8 cellular contexts compared by ENCODE assay signal in the genomic region with DNA sequence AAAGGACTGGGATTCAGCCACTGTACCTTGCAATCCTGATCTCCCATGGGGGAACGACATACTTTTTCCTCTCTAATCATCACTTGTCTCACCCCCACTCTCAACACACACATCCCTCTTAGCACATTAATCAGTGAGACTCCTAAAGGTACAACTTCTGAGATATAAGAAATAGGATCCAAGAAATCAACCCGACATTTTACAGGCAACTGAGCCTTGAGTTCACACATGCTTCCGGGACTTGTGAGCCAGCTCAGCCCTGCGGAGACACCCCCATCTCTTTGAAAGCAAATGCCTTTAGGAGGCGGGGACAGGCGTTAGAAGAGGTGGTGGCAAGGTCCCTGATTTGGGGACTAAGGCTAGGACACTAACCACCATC. TPM values are rescaled to one million over a fixed set of nuclear protein-coding genes. Genes with fewer than 3 reads are reported as not detected.
A peak's percentile ranks its signal among the peaks of the same experiment; 100 is the strongest.
DNase-seq lines count a peak whose midpoint lies in the region; ATAC-seq and TF ChIP-seq lines count a peak whose summit lies in the region.

No MANE protein-coding gene starts in this region.

- H3K4me3 Mint-ChIP-seq in activated CD4-positive, alpha-beta T cell treated with anti-CD3 and anti-CD28 coated beads, Interleukin-2, amount 10 ng/mL, durations not matched to agents 7 days and 5 days: peak overlapping the region; percentile 67
- H3K4me3 Mint-ChIP-seq in endodermal cell: no peak overlapping the region

- intact Hi-C loops in prostate gland (cut with DNase I): no loop called here

- no peak for TF ChIP-seq POLR2A in prostate gland (IDR thresholded peaks at IDR 0.05)

- H3K36me3 Mint-ChIP-seq in activated CD4-positive, alpha-beta T cell treated with anti-CD3 and anti-CD28 coated beads, Interleukin-2, amount 10 ng/mL, durations not matched to agents 7 days and 5 days (ENCODE audit: low read depth): no peaks in the 10 kb centered on the region
- peaks cover 14% of the 10 kb centered on the region for H3K36me3 Mint-ChIP-seq in endodermal cell (ENCODE audit: low read depth)

- no peak for TF ChIP-seq EP300 in Ishikawa (IDR thresholded peaks at IDR 0.05; ENCODE audit: borderline replicate concordance)

- WGBS in endodermal cell (ENCODE audit: insufficient coverage in 1 of 2, insufficient read length in 1 of 2), 2 experiments: 3 to 10% methylated on average over 4 to 5 of the region's 6 CpGs
- WGBS in prostate gland: 9% methylated on average over 6 of the region's 6 CpGs

- peak; percentile 70 for DNase-seq in activated CD4-positive, alpha-beta T cell treated with anti-CD3 and anti-CD28 coated beads, Interleukin-2, amount 10 ng/mL, durations not matched to agents 7 days and 5 days
- DNase-seq in endodermal cell: no peak
- DNase-seq in prostate gland (ENCODE audit: low spot score): peak; percentile 43
- no peak for DNase-seq in left lobe of liver (ENCODE audit: low spot score)
- no peak for DNase-seq in midbrain (lab: John Stamatoyannopoulos, UW)

- H3K9me3 ChIP-seq in ES-I3 (ENCODE audit: control insufficient read depth, insufficient read depth, low read length): no peaks in the 10 kb centered on the region
- no peaks in the 10 kb centered on the region for H3K9me3 ChIP-seq in endodermal cell (ENCODE audit: control insufficient read depth, low read length)
- H3K9me3 ChIP-seq in prostate gland: no peaks in the 10 kb centered on the region

- TF ChIP-seq CTCF in endodermal cell (conservative IDR thresholded peaks at IDR 0.05) (no peak), prostate gland (IDR thresholded peaks at IDR 0.05) (no peak)

- H3K27me3 ChIP-seq in endodermal cell (ENCODE audit: control insufficient read depth, insufficient read depth, low read length, poor library complexity, severe bottlenecking) (no peaks in the 10 kb centered on the region), prostate gland (replicated peaks; ENCODE audit: insufficient read depth) (no peaks in the 10 kb centered on the region)

- peaks cover 10% of the 10 kb centered on the region for H3K4me1 ChIP-seq in ES-I3 (ENCODE audit: insufficient read depth, low read length)
- no peaks in the 10 kb centered on the region for H3K4me1 ChIP-seq in endodermal cell (ENCODE audit: control insufficient read depth, insufficient read depth, low read length)
- no peaks in the 10 kb centered on the region for H3K4me1 ChIP-seq in prostate gland (replicated peaks)

- POLR2A ChIA-PET in activated CD4-positive, alpha-beta T cell treated with anti-CD3 and anti-CD28 coated beads, Interleukin-2, amount 10 ng/mL, durations not matched to agents 7 days and 5 days (lab: Charles Lee): no interaction called here

- H3K9ac ChIP-seq in ES-I3 (ENCODE audit: low read depth, low read length) (peak overlapping the region; percentile 74), endodermal cell (ENCODE audit: extremely low read depth, low read length, poor library complexity, severe bottlenecking) (peak overlapping the region; percentile 16)

- H3K9me3 Mint-ChIP-seq in activated CD4-positive, alpha-beta T cell treated with anti-CD3 and anti-CD28 coated beads, Interleukin-2, amount 10 ng/mL, durations not matched to agents 7 days and 5 days: no peaks in the 10 kb centered on the region
- H3K9me3 Mint-ChIP-seq in endodermal cell: peaks cover 3% of the 10 kb centered on the region

- H3K36me3 ChIP-seq in ES-I3 (ENCODE audit: insufficient read depth, low read length) (no peaks in the 10 kb centered on the region), endodermal cell (ENCODE audit: control insufficient read depth, insufficient read depth, low read length) (peaks cover 28% of the 10 kb centered on the region), prostate gland (no peaks in the 10 kb centered on the region)

- H3K27me3 Mint-ChIP-seq in activated CD4-positive, alpha-beta T cell treated with anti-CD3 and anti-CD28 coated beads, Interleukin-2, amount 10 ng/mL, durations not matched to agents 7 days and 5 days: peaks cover 4% of the 10 kb centered on the region
- no peaks in the 10 kb centered on the region for H3K27me3 Mint-ChIP-seq in endodermal cell (ENCODE audit: insufficient read depth)

- no peak for ATAC-seq in left lobe of liver
- no peak for ATAC-seq in HG03469 (IDR thresholded peaks at IDR 0.05; ENCODE audit: unreplicated experiment)

- CTCF ChIA-PET in activated CD4-positive, alpha-beta T cell treated with anti-CD3 and anti-CD28 coated beads, Interleukin-2, amount 10 ng/mL, durations not matched to agents 7 days and 5 days (lab: Charles Lee): interaction anchor here (1.5 to 3.9 kb wide), 3 partner anchors 12 to 99 kb away, joined by 4 to 38 read pairs (median 11); a partner anchor contains a TSS

- H3K4me3 ChIP-seq in endodermal cell (ENCODE audit: low read length) (peak overlapping the region; percentile 85), prostate gland (peak overlapping the region; percentile 69 to 72)

- peaks cover 10% of the 10 kb centered on the region for H3K4me1 Mint-ChIP-seq in activated CD4-positive, alpha-beta T cell treated with anti-CD3 and anti-CD28 coated beads, Interleukin-2, amount 10 ng/mL, durations not matched to agents 7 days and 5 days
- peaks cover 19% of the 10 kb centered on the region for H3K4me1 Mint-ChIP-seq in endodermal cell

- H3K27ac Mint-ChIP-seq in activated CD4-positive, alpha-beta T cell treated with anti-CD3 and anti-CD28 coated beads, Interleukin-2, amount 10 ng/mL, durations not matched to agents 7 days and 5 days: peak overlapping the region; percentile 52
- peak overlapping the region; percentile 58 for H3K27ac Mint-ChIP-seq in endodermal cell

- no peak for TF ChIP-seq RAD21 in Ishikawa (IDR thresholded peaks at IDR 0.05; ENCODE audit: low read depth)

- no peak overlapping the region for H3K27ac ChIP-seq in endodermal cell (ENCODE audit: low read depth, low read length)
- H3K27ac ChIP-seq in prostate gland: peak overlapping the region; percentile 80 to 85

TF ChIP-seq in Ishikawa, 13 proteins besides CTCF, POLR2A, EP300 and RAD21:
- TF ChIP-seq NFIC (IDR thresholded peaks at IDR 0.05) (no peak), FOXM1 (IDR thresholded peaks at IDR 0.05; ENCODE audit: borderline replicate concordance, low read depth) (no peak)
- TF ChIP-seq, protein P1, sequence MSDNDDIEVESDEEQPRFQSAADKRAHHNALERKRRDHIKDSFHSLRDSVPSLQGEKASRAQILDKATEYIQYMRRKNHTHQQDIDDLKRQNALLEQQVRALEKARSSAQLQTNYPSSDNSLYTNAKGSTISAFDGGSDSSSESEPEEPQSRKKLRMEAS (IDR thresholded peaks at IDR 0.05): peak; percentile 13; the same call in 1 of the 2 replicates

RNA-seq across cellular contexts. Expression of a gene that starts 1.3 kb away (rescaled TPM):
- 1 to 10 TPM; 4.8 TPM for total RNA-seq in activated CD4-positive, alpha-beta T cell treated with anti-CD3 and anti-CD28 coated beads, Interleukin-2, amount 10 ng/mL, durations not matched to agents 7 days and 5 days
- total RNA-seq in endodermal cell: 10 to 100 TPM; 34.1 to 38.5 TPM
- polyA plus RNA-seq in endodermal cell (2013, experiment 1 of 2): 7.3 TPM
- polyA plus RNA-seq in endodermal cell (2013, experiment 2 of 2): 7.6 TPM
- total RNA-seq in prostate gland: 1 to 10 TPM; 5.3 to 9.5 TPM
- total RNA-seq in left lobe of liver: 3.1 TPM

Comparison
In these comparisons a context has a peak if more than half of its experiments do, and no peak if none do; other contexts are left out.
1. DNase-seq: peak in activated CD4-positive, alpha-beta T cell treated with anti-CD3 and anti-CD28 coated beads, Interleukin-2, amount 10 ng/mL, durations not matched to agents 7 days and 5 days (single experiment) and prostate gland (single experiment); none in endodermal cell (single experiment), left lobe of liver (single experiment) and midbrain (single experiment).